In the genomic region with DNA sequence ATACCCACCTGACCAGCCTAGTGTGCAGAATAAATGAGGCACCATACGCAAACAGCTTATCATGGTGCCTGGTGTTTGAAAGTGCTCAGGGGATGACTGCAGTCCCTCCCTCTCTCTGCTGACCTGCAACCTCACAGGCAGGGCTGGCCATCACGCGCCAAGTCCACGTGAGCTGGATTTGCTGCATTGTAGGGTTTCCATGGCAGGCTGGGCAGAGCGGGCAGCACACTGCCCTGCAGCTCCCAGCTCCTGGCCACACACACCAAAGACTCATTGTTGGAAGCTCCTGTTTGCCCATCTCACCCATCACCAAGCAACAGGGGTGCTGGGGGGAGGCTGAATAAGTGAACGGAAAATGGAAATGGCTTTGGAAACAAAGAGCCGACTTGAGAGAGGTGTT, we compare ENCODE assay signal across 1 cellular context.
TF ChIP-seq lines count a peak whose summit lies in the region.

No MANE protein-coding gene starts in this region.

TF ChIP-seq in HepG2, 621 proteins besides CTCF, POLR2A, EP300 and RAD21 (continued from another document):
- TF ChIP-seq, protein P1, sequence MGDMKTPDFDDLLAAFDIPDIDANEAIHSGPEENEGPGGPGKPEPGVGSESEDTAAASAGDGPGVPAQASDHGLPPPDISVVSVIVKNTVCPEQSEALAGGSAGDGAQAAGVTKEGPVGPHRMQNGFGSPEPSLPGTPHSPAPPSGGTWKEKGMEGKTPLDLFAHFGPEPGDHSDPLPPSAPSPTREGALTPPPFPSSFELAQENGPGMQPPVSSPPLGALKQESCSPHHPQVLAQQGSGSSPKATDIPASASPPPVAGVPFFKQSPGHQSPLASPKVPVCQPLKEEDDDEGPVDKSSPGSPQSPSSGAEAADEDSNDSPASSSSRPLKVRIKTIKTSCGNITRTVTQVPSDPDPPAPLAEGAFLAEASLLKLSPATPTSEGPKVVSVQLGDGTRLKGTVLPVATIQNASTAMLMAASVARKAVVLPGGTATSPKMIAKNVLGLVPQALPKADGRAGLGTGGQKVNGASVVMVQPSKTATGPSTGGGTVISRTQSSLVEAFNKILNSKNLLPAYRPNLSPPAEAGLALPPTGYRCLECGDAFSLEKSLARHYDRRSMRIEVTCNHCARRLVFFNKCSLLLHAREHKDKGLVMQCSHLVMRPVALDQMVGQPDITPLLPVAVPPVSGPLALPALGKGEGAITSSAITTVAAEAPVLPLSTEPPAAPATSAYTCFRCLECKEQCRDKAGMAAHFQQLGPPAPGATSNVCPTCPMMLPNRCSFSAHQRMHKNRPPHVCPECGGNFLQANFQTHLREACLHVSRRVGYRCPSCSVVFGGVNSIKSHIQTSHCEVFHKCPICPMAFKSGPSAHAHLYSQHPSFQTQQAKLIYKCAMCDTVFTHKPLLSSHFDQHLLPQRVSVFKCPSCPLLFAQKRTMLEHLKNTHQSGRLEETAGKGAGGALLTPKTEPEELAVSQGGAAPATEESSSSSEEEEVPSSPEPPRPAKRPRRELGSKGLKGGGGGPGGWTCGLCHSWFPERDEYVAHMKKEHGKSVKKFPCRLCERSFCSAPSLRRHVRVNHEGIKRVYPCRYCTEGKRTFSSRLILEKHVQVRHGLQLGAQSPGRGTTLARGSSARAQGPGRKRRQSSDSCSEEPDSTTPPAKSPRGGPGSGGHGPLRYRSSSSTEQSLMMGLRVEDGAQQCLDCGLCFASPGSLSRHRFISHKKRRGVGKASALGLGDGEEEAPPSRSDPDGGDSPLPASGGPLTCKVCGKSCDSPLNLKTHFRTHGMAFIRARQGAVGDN (CRISPR knock-in tag; IDR thresholded peaks at IDR 0.05) = 0 out of 2 replicates have a peak, but pooled peaks have one; percentile 18
- TF ChIP-seq SP2 (CRISPR knock-in tag; IDR thresholded peaks at IDR 0.05) (no peak), SIX4 (CRISPR knock-in tag; IDR thresholded peaks at IDR 0.05) (no peak), TRIM24 (CRISPR knock-in tag; IDR thresholded peaks at IDR 0.05) (no peak), MAFF (IDR thresholded peaks at IDR 0.05; ENCODE audit: low read depth, low read length) (no peak), MXD4 (CRISPR knock-in tag; IDR thresholded peaks at IDR 0.05) (no peak), SALL2 (CRISPR knock-in tag; IDR thresholded peaks at IDR 0.05) (no peak), PHF20 (CRISPR knock-in tag; IDR thresholded peaks at IDR 0.05) (no peak), ZNF260 (CRISPR knock-in tag; IDR thresholded peaks at IDR 0.05; ENCODE audit: borderline replicate concordance, low read depth) (no peak), HNRNPL (IDR thresholded peaks at IDR 0.05; ENCODE audit: low read depth, low read length) (0 out of 2 replicates have a peak, but pooled peaks have one; percentile 61), SATB2 (CRISPR knock-in tag; IDR thresholded peaks at IDR 0.05) (no peak), ARHGAP35 (CRISPR knock-in tag; IDR thresholded peaks at IDR 0.05; ENCODE audit: borderline replicate concordance) (no peak), ZNF75D (CRISPR knock-in tag; IDR thresholded peaks at IDR 0.05; ENCODE audit: borderline replicate concordance) (no peak), ZNF768 (CRISPR knock-in tag; IDR thresholded peaks at IDR 0.05) (peak; percentile 27; the same call in 1 of the 2 replicates), TEAD2 (CRISPR knock-in tag; IDR thresholded peaks at IDR 0.05) (no peak), RFXAP (CRISPR knock-in tag; IDR thresholded peaks at IDR 0.05; ENCODE audit: borderline replicate concordance) (no peak), ZNF263 (CRISPR knock-in tag; IDR thresholded peaks at IDR 0.05) (no peak)
- TF ChIP-seq, protein P2, sequence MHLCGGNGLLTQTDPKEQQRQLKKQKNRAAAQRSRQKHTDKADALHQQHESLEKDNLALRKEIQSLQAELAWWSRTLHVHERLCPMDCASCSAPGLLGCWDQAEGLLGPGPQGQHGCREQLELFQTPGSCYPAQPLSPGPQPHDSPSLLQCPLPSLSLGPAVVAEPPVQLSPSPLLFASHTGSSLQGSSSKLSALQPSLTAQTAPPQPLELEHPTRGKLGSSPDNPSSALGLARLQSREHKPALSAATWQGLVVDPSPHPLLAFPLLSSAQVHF (CRISPR knock-in tag; IDR thresholded peaks at IDR 0.05) = no peak
- TF ChIP-seq, protein P3, sequence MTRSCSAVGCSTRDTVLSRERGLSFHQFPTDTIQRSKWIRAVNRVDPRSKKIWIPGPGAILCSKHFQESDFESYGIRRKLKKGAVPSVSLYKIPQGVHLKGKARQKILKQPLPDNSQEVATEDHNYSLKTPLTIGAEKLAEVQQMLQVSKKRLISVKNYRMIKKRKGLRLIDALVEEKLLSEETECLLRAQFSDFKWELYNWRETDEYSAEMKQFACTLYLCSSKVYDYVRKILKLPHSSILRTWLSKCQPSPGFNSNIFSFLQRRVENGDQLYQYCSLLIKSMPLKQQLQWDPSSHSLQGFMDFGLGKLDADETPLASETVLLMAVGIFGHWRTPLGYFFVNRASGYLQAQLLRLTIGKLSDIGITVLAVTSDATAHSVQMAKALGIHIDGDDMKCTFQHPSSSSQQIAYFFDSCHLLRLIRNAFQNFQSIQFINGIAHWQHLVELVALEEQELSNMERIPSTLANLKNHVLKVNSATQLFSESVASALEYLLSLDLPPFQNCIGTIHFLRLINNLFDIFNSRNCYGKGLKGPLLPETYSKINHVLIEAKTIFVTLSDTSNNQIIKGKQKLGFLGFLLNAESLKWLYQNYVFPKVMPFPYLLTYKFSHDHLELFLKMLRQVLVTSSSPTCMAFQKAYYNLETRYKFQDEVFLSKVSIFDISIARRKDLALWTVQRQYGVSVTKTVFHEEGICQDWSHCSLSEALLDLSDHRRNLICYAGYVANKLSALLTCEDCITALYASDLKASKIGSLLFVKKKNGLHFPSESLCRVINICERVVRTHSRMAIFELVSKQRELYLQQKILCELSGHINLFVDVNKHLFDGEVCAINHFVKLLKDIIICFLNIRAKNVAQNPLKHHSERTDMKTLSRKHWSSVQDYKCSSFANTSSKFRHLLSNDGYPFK (CRISPR knock-in tag; IDR thresholded peaks at IDR 0.05; ENCODE audit: borderline replicate concordance) = no peak
